In genomic region chr14:57812000-57812399, GRCh38 we compare ENCODE assay signal across 25 cellular contexts. TPM values are rescaled to one million over a fixed set of nuclear protein-coding genes. Genes with fewer than 3 reads are reported as not detected.
"Had no signal": no experiment of that assay in that cellular context is flagged by ENCODE, and none has a peak within 500 bp of the region (broad histone marks: within the 10 kb centered on the region; RNA-seq: fewer than 3 reads in every experiment).

No MANE protein-coding gene starts in this region.

- H3K36me3 Mint-ChIP-seq: IgD-negative memory B cell had no signal

- H3K4me1 Mint-ChIP-seq: IgD-negative memory B cell had no signal

- ATAC-seq: K562 had no signal

- H3K27ac Mint-ChIP-seq: IgD-negative memory B cell had no signal

- H3K27ac ChIP-seq: HL-60, KMS-11, SJSA1, SK-N-MC had no signal

- H3K9me3 ChIP-seq: SJSA1 had no signal

- H3K36me3 ChIP-seq: SJSA1 had no signal

- H3K27me3 Mint-ChIP-seq: IgD-negative memory B cell had no signal

- DNase-seq: Kasumi-1, MM.1S, NCI-H1048, NCI-H1105, NCI-H1417, NCI-H1436 treated with DMSO at 0.1 percent for 48 hours, NCI-H1694, NCI-H187 treated with DMSO at 0.1 percent for 48 hours, NCI-H2029 treated with DMSO at 0.1 percent for 48 hours, NCI-H2171 treated with DMSO at 0.1 percent for 48 hours, NCI-H345, NCI-H446 treated with DMSO at 0.1 percent for 48 hours, NCI-H510A treated with DMSO at 0.1 percent for 48 hours, NCI-H526, Right ventricle myocardium superior, RPMI8226, SIG-M5 had no signal

- H3K4me3 Mint-ChIP-seq: IgD-negative memory B cell had no signal

- H3K9ac ChIP-seq: KMS-11 had no signal

- H3K4me2 ChIP-seq: KMS-11 had no signal

- H3K4me1 ChIP-seq: SJSA1 had no signal

- H3K4me3 ChIP-seq: K562, SJSA1, SK-N-MC had no signal

- H3K27me3 ChIP-seq: SJSA1 had no signal

- FAIRE-seq: K562, RCC 7860 had no signal

- H3K9me3 Mint-ChIP-seq: IgD-negative memory B cell had no signal

RNA-seq across cellular contexts. Expression of gene SLC35F4, which starts 53.9 kb away (rescaled TPM):
- total RNA-seq: K562, M059J, Right ventricle myocardium superior, SJSA1 had no signal
- polyA plus RNA-seq: IgD-negative memory B cell had no signal
